Comparison of ENCODE assay signal across 18 cellular contexts in genomic region chr6:170429457-170429856, GRCh38.
DNase-seq lines count a peak whose midpoint lies in the region; ATAC-seq, FAIRE-seq and TF ChIP-seq lines count a peak whose summit lies in the region.
"Had no signal": no experiment of that assay in that cellular context is flagged by ENCODE, and none has a peak within 500 bp of the region (broad histone marks: within the 10 kb centered on the region; RNA-seq: fewer than 3 reads in every experiment).

No MANE protein-coding gene starts in this region.

- H3K4me3 ChIP-seq in fibroblast of the aortic adventitia (ENCODE audit: low read depth, low read length) (no peak overlapping the region), neuron (ENCODE audit: low read length) (no peak overlapping the region), pancreas (no peak overlapping the region)
- H3K4me3 ChIP-seq: SJSA1 had no signal

- no peak for TF ChIP-seq CTCF in WTC11 (IDR thresholded peaks at IDR 0.05)
- TF ChIP-seq CTCF in fibroblast of the aortic adventitia (IDR thresholded peaks at IDR 0.05; ENCODE audit: insufficient read depth, low read length), result peak; percentile 41
- no peak for TF ChIP-seq CTCF in pancreas (IDR thresholded peaks at IDR 0.05)

- H3K27me3 ChIP-seq in neuron (ENCODE audit: insufficient read depth, low read length) (no peaks in the 10 kb centered on the region), pancreas (no peaks in the 10 kb centered on the region)
- H3K27me3 ChIP-seq: SJSA1 had no signal

- H3K27me3 Mint-ChIP-seq in WTC11 (ENCODE audit: low read depth), result no peaks in the 10 kb centered on the region; the same call in 1 of the 2 replicates

- CTCF ChIA-PET in WTC11 (lab: Charles Lee), result interaction anchor here (0.7 to 1.2 kb wide), 3 partner anchors 11 to 640 kb away, joined by 3 to 5 read pairs (median 4); no protein-coding TSS in a partner anchor

- no peak overlapping the region for H3K4me3 Mint-ChIP-seq in WTC11
- H3K4me3 Mint-ChIP-seq: activated naive CD8-positive, alpha-beta T cell treated with anti-CD3 and anti-CD28 coated beads, Interleukin-2, amount 10 ng/mL, durations not matched to agents 7 days and 5 days; activated T-cell treated with anti-CD3 and anti-CD28 coated beads, Interleukin-2, amount 50 U/mL, for 4 hours; B cell had no signal

- no peak overlapping the region for H3K27ac ChIP-seq in pancreas
- H3K27ac ChIP-seq: SJSA1 had no signal

- no peaks in the 10 kb centered on the region for H3K9me3 Mint-ChIP-seq in WTC11
- H3K9me3 Mint-ChIP-seq: activated naive CD8-positive, alpha-beta T cell treated with anti-CD3 and anti-CD28 coated beads, Interleukin-2, amount 10 ng/mL, durations not matched to agents 7 days and 5 days; activated T-cell treated with anti-CD3 and anti-CD28 coated beads, Interleukin-2, amount 50 U/mL, for 4 hours had no signal

- H2AFZ ChIP-seq in neuron (ENCODE audit: low read depth, low read length), result peak overlapping the region; percentile 55

- peaks cover 12% of the 10 kb centered on the region for H3K4me1 ChIP-seq in neuron (ENCODE audit: insufficient read depth, low read length)
- H3K4me1 ChIP-seq in pancreas, result no peaks in the 10 kb centered on the region
- H3K4me1 ChIP-seq: SJSA1 had no signal

- DNase-seq in ELF-1 (ENCODE audit: low read depth, low spot score) (peak; percentile 61), WTC11 (ENCODE audit: low spot score) (no peak), fibroblast of the aortic adventitia (ENCODE audit: low read depth) (peak; percentile 41), iPS-NIHi11 (ENCODE audit: low spot score) (no peak), AML-193 (lab: John Stamatoyannopoulos, UW) (no peak), pancreas (no peak)
- DNase-seq in stimulated activated CD4-positive, alpha-beta T cell treated with anti-CD3 and anti-CD28 coated beads, Interleukin-1b, Interleukin-23, amount 100 ng/mL, for 48 hours, result no peak
- DNase-seq: activated CD4-positive, alpha-beta T cell treated with anti-CD3 and anti-CD28 coated beads, Interleukin-2, amount 50 U/mL, for 4 hours; activated naive CD8-positive, alpha-beta T cell treated with anti-CD3 and anti-CD28 coated beads, Interleukin-2, amount 10 ng/mL, durations not matched to agents 7 days and 5 days; activated T-cell treated with anti-CD3 and anti-CD28 coated beads, Interleukin-2, amount 50 U/mL, for 4 hours; central memory CD4-positive, alpha-beta T cell; glutamatergic neuron; kidney; NCI-H146; NCI-H446 had no signal

- no peak for FAIRE-seq in pancreas (lab: Jason Lieb, UNC)
- FAIRE-seq: kidney had no signal

- H3K9me3 ChIP-seq in neuron (ENCODE audit: low read length) (peaks cover 2% of the 10 kb centered on the region), pancreas (peaks cover 0 to 5% (median 0%) of the 10 kb centered on the region in 4 donors)
- H3K9me3 ChIP-seq: SJSA1 had no signal

- peaks cover 16% of the 10 kb centered on the region for H3K4me1 Mint-ChIP-seq in WTC11
- H3K4me1 Mint-ChIP-seq: activated naive CD8-positive, alpha-beta T cell treated with anti-CD3 and anti-CD28 coated beads, Interleukin-2, amount 10 ng/mL, durations not matched to agents 7 days and 5 days; B cell had no signal

- H3K36me3 ChIP-seq in neuron (ENCODE audit: insufficient read depth, low read length) (no peaks in the 10 kb centered on the region), pancreas (no peaks in the 10 kb centered on the region)
- H3K36me3 ChIP-seq: SJSA1 had no signal

- 74 to 75% methylated on average over 7 of the region's 7 CpGs for WGBS in pancreas, 2 donors

- no peak overlapping the region for H3K27ac Mint-ChIP-seq in WTC11
- H3K27ac Mint-ChIP-seq: activated naive CD8-positive, alpha-beta T cell treated with anti-CD3 and anti-CD28 coated beads, Interleukin-2, amount 10 ng/mL, durations not matched to agents 7 days and 5 days; B cell had no signal

- intact Hi-C loops in pancreas (cut with DNase I), result no loop called here

- ATAC-seq in WTC11, result peak; percentile 59
- ATAC-seq in pancreas, result no peak
- ATAC-seq: activated T-cell treated with anti-CD3 and anti-CD28 coated beads, Interleukin-2, amount 50 U/mL, for 4 hours had no signal

- POLR2A ChIA-PET in WTC11 (lab: Charles Lee), result no interaction called here

- H3K36me3 Mint-ChIP-seq in WTC11, result no peaks in the 10 kb centered on the region
- H3K36me3 Mint-ChIP-seq: activated naive CD8-positive, alpha-beta T cell treated with anti-CD3 and anti-CD28 coated beads, Interleukin-2, amount 10 ng/mL, durations not matched to agents 7 days and 5 days had no signal

TF ChIP-seq in WTC11, 78 proteins besides CTCF, POLR2A, EP300 and RAD21 (continues in another document):
- TF ChIP-seq NR1H2 (CRISPR knock-in tag; IDR thresholded peaks at IDR 0.05) (no peak), ESRRA (CRISPR knock-in tag; IDR thresholded peaks at IDR 0.05; ENCODE audit: borderline replicate concordance) (no peak), E2F1 (CRISPR knock-in tag; IDR thresholded peaks at IDR 0.05) (no peak), SP1 (CRISPR knock-in tag; conservative IDR thresholded peaks at IDR 0.05) (no peak), USF1 (CRISPR knock-in tag; IDR thresholded peaks at IDR 0.05) (peak; percentile 61; the same call in 1 of the 2 replicates), ATF1 (CRISPR knock-in tag; IDR thresholded peaks at IDR 0.05) (no peak)
- TF ChIP-seq, protein P1, sequence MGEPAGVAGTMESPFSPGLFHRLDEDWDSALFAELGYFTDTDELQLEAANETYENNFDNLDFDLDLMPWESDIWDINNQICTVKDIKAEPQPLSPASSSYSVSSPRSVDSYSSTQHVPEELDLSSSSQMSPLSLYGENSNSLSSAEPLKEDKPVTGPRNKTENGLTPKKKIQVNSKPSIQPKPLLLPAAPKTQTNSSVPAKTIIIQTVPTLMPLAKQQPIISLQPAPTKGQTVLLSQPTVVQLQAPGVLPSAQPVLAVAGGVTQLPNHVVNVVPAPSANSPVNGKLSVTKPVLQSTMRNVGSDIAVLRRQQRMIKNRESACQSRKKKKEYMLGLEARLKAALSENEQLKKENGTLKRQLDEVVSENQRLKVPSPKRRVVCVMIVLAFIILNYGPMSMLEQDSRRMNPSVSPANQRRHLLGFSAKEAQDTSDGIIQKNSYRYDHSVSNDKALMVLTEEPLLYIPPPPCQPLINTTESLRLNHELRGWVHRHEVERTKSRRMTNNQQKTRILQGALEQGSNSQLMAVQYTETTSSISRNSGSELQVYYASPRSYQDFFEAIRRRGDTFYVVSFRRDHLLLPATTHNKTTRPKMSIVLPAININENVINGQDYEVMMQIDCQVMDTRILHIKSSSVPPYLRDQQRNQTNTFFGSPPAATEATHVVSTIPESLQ (CRISPR knock-in tag; IDR thresholded peaks at IDR 0.05), result no peak
- TF ChIP-seq, protein P2, sequence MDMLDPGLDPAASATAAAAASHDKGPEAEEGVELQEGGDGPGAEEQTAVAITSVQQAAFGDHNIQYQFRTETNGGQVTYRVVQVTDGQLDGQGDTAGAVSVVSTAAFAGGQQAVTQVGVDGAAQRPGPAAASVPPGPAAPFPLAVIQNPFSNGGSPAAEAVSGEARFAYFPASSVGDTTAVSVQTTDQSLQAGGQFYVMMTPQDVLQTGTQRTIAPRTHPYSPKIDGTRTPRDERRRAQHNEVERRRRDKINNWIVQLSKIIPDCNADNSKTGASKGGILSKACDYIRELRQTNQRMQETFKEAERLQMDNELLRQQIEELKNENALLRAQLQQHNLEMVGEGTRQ (CRISPR knock-in tag; IDR thresholded peaks at IDR 0.05), result peak; percentile 64
- TF ChIP-seq, protein P3, sequence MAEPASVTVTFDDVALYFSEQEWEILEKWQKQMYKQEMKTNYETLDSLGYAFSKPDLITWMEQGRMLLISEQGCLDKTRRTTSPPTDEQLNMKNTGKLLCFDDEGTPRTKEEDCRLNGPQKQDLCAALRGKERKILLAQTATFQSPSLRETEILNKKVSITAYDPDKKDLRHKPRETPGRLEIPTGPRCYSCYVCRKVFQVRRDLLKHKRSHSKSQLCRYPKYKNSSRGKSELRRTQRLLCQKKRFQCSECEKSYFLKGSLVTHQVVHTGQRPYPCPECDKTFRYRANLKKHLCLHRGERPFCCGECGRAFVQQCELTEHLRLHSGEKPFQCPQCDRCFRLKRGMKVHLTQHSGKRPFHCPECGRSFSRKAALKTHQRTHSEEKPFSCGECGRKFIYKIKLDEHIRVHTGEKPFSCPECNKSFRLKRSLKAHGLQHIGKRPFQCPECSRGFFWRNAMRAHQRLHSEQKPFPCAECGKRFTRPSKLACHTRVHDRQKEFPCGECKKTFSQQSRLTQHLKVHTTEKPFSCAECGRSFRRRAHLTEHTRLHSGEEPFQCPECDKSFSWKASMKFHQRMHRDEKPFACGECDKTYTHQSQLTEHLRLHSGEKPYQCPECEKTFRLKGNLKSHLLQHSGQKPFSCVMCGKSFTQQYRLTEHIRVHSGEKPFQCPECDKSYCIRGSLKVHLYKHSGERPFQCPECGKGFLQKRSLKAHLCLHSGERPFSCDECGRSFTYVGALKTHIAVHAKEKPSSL (CRISPR knock-in tag; conservative IDR thresholded peaks at IDR 0.05), result no peak
- TF ChIP-seq, protein P4, sequence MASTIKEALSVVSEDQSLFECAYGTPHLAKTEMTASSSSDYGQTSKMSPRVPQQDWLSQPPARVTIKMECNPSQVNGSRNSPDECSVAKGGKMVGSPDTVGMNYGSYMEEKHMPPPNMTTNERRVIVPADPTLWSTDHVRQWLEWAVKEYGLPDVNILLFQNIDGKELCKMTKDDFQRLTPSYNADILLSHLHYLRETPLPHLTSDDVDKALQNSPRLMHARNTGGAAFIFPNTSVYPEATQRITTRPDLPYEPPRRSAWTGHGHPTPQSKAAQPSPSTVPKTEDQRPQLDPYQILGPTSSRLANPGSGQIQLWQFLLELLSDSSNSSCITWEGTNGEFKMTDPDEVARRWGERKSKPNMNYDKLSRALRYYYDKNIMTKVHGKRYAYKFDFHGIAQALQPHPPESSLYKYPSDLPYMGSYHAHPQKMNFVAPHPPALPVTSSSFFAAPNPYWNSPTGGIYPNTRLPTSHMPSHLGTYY (CRISPR knock-in tag; IDR thresholded peaks at IDR 0.05), result no peak

Comparison
In these comparisons a context has a peak if more than half of its experiments do, and no peak if none do; other contexts are left out.
1. DNase-seq: peak in ELF-1 (single experiment) and fibroblast of the aortic adventitia (single experiment); none in WTC11 (single experiment), iPS-NIHi11 (single experiment), AML-193 (0 of 2), stimulated activated CD4-positive, alpha-beta T cell treated with anti-CD3 and anti-CD28 coated beads, Interleukin-1b, Interleukin-23, amount 100 ng/mL, for 48 hours (single experiment) and pancreas (0 of 6).